Comparison of ENCODE assay signal across 9 cellular contexts in genomic region chr7:131040467-131040932, GRCh38.
DNase-seq lines count a peak whose midpoint lies in the region; ATAC-seq and TF ChIP-seq lines count a peak whose summit lies in the region.
"Had no signal": no experiment of that assay in that cellular context is flagged by ENCODE, and none has a peak within 500 bp of the region (broad histone marks: within the 10 kb centered on the region; RNA-seq: fewer than 3 reads in every experiment).

No MANE protein-coding gene starts in this region.

- no peaks in the 10 kb centered on the region for H3K27me3 Mint-ChIP-seq in activated T-cell treated with anti-CD3 and anti-CD28 coated beads, Interleukin-2, amount 50 U/mL, for 4 hours (ENCODE audit: low read depth)
- H3K27me3 Mint-ChIP-seq in natural killer cell treated with Interleukin-12 subunit alpha and Interleukin-12 subunit beta and Interleukin-15 and Interleukin-18, amount 100 ng/mL, for 72 hours, result no peaks in the 10 kb centered on the region

- H3K4me1 Mint-ChIP-seq in activated T-cell treated with anti-CD3 and anti-CD28 coated beads, Interleukin-2, amount 50 U/mL, for 4 hours (ENCODE audit: low read depth), result peaks cover 71% of the 10 kb centered on the region
- H3K4me1 Mint-ChIP-seq in natural killer cell treated with Interleukin-12 subunit alpha and Interleukin-12 subunit beta and Interleukin-15 and Interleukin-18, amount 100 ng/mL, for 72 hours (ENCODE audit: low read depth in 2 of 2), result peaks cover 45 to 63% of the 10 kb centered on the region in 2 donors

- H3K9me3 Mint-ChIP-seq in activated T-cell treated with anti-CD3 and anti-CD28 coated beads, Interleukin-2, amount 50 U/mL, for 4 hours, result peaks cover 2% of the 10 kb centered on the region
- H3K9me3 Mint-ChIP-seq in natural killer cell treated with Interleukin-12 subunit alpha and Interleukin-12 subunit beta and Interleukin-15 and Interleukin-18, amount 100 ng/mL, for 72 hours, result no peaks in the 10 kb centered on the region

- H3K36me3 Mint-ChIP-seq in activated T-cell treated with anti-CD3 and anti-CD28 coated beads, Interleukin-2, amount 50 U/mL, for 4 hours (ENCODE audit: insufficient read depth), result peaks cover 24% of the 10 kb centered on the region
- peaks cover 2% of the 10 kb centered on the region for H3K36me3 Mint-ChIP-seq in natural killer cell treated with Interleukin-12 subunit alpha and Interleukin-12 subunit beta and Interleukin-15 and Interleukin-18, amount 100 ng/mL, for 72 hours

- peak overlapping the region; percentile 13 for H3K4me3 Mint-ChIP-seq in activated T-cell treated with anti-CD3 and anti-CD28 coated beads, Interleukin-2, amount 50 U/mL, for 4 hours
- H3K4me3 Mint-ChIP-seq in natural killer cell treated with Interleukin-12 subunit alpha and Interleukin-12 subunit beta and Interleukin-15 and Interleukin-18, amount 100 ng/mL, for 72 hours, result peak overlapping the region; percentile 68

- peak; percentile 14 for DNase-seq in DMS153 treated with DMSO at 0.1 percent for 48 hours (lab: John Stamatoyannopoulos, UW; ENCODE audit: unreplicated experiment)
- no peak for DNase-seq in DMS153 (lab: John Stamatoyannopoulos, UW)
- DNase-seq in NCI-H82 treated with DMSO at 0.1 percent for 48 hours (lab: John Stamatoyannopoulos, UW; ENCODE audit: unreplicated experiment), result peak; percentile 37
- DNase-seq in activated T-cell treated with anti-CD3 and anti-CD28 coated beads, Interleukin-2, amount 50 U/mL, for 4 hours, result peak; percentile 36
- peak; percentile 84 for DNase-seq in fibroblast of the aortic adventitia (ENCODE audit: low read depth)
- DNase-seq in natural killer cell treated with Interleukin-12 subunit alpha and Interleukin-12 subunit beta and Interleukin-15 and Interleukin-18, amount 100 ng/mL, for 72 hours (ENCODE audit: low spot score), result no peak

- no peak overlapping the region for H3K4me3 ChIP-seq in fibroblast of the aortic adventitia (ENCODE audit: low read depth, low read length)
- H3K4me3 ChIP-seq: BLaER1 had no signal

- TF ChIP-seq CTCF in fibroblast of the aortic adventitia (IDR thresholded peaks at IDR 0.05; ENCODE audit: insufficient read depth, low read length), result peak; percentile 92

- ATAC-seq in HG03442 (IDR thresholded peaks at IDR 0.05; ENCODE audit: unreplicated experiment) (peak; percentile 52), HG03457 (IDR thresholded peaks at IDR 0.05; ENCODE audit: unreplicated experiment) (no peak)
- peak; percentile 66 to 80 for ATAC-seq in activated T-cell treated with anti-CD3 and anti-CD28 coated beads, Interleukin-2, amount 50 U/mL, for 4 hours
- ATAC-seq in natural killer cell treated with Interleukin-12 subunit alpha and Interleukin-12 subunit beta and Interleukin-15 and Interleukin-18, amount 100 ng/mL, for 72 hours, result peak; percentile 67 to 79

- H3K27ac Mint-ChIP-seq in natural killer cell treated with Interleukin-12 subunit alpha and Interleukin-12 subunit beta and Interleukin-15 and Interleukin-18, amount 100 ng/mL, for 72 hours, result peak overlapping the region; percentile 70 to 83

Comparison
In these comparisons a context has a peak if more than half of its experiments do, and no peak if none do; other contexts are left out.
1. DNase-seq: peak in DMS153 treated with DMSO at 0.1 percent for 48 hours (single experiment), NCI-H82 treated with DMSO at 0.1 percent for 48 hours (single experiment), activated T-cell treated with anti-CD3 and anti-CD28 coated beads, Interleukin-2, amount 50 U/mL, for 4 hours (single experiment) and fibroblast of the aortic adventitia (single experiment); none in DMS153 (single experiment) and natural killer cell treated with Interleukin-12 subunit alpha and Interleukin-12 subunit beta and Interleukin-15 and Interleukin-18, amount 100 ng/mL, for 72 hours (single experiment).